In the genomic region with DNA sequence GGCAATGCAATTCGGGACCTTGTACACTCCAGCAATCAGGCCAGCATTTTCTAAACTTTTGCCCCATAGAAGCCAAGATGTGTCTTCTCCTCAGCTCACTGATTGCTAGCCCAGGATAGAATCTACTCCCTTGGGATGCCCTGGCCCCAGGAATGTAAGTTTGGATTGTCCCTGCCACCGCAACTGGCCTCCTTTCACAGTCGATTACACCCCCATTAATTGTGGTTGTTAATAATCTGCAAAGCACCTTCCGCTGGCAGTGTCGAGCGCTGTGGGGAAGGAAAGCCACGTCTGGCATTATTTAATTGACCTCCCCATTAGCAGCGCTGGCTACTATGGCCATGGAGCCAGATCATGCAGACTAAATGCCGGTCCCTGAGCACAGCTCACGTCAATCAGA, we compare ENCODE assay signal across 16 cellular contexts.
DNase-seq lines count a peak whose midpoint lies in the region; FAIRE-seq and TF ChIP-seq lines count a peak whose summit lies in the region.
"Had no signal": no experiment of that assay in that cellular context is flagged by ENCODE, and none has a peak within 500 bp of the region (broad histone marks: within the 10 kb centered on the region; RNA-seq: fewer than 3 reads in every experiment).

No MANE protein-coding gene starts in this region.

- no peaks in the 10 kb centered on the region for H3K9me3 ChIP-seq in neural progenitor cell (ENCODE audit: low read depth)
- no peaks in the 10 kb centered on the region for H3K9me3 ChIP-seq in CD4-positive, alpha-beta memory T cell (ENCODE audit: control insufficient read depth in 1 of 2, low read length in 2 of 2)
- H3K9me3 ChIP-seq: Caco-2 had no signal

- H3F3A ChIP-seq in neural progenitor cell (ENCODE audit: low read depth) = no peaks in the 10 kb centered on the region

- H3K79me2 ChIP-seq in neural progenitor cell (ENCODE audit: low read depth) = no peaks in the 10 kb centered on the region

- H2AFZ ChIP-seq in neural progenitor cell (replicated peaks) = no peak overlapping the region
- H2AFZ ChIP-seq: GM23338 had no signal

- no peak overlapping the region for H3K27ac Mint-ChIP-seq in neural progenitor cell
- no peak overlapping the region for H3K27ac Mint-ChIP-seq in CD4-positive, alpha-beta memory T cell
- H3K27ac Mint-ChIP-seq: CD8-positive, alpha-beta T cell; GM23338; H9 had no signal

- peaks cover 2% of the 10 kb centered on the region for H3K27me3 Mint-ChIP-seq in neural progenitor cell (ENCODE audit: insufficient read depth, low read depth)
- peaks cover 0 to 5% of the 10 kb centered on the region in 2 donors for H3K27me3 Mint-ChIP-seq in CD4-positive, alpha-beta memory T cell

- CTCF ChIA-PET in CD4-positive, alpha-beta memory T cell (lab: Charles Lee; ENCODE audit: partially characterized antibody) = no interaction called here

- DNase-seq in glomerular visceral epithelial cell (ENCODE audit: extremely low spot score) (peak; percentile 69), kidney tubule cell (ENCODE audit: low spot score) (peak; percentile 62), neural progenitor cell (ENCODE audit: low spot score) (peak; percentile 15), SHP77 treated with DMSO at 0.1 percent for 48 hours (lab: John Stamatoyannopoulos, UW) (no peak), GM12892 (ENCODE audit: insufficient read length) (no peak)
- no peak for DNase-seq in CD4-positive, alpha-beta memory T cell
- DNase-seq: C1 segment of cervical spinal cord; Caco-2; CD8-positive, alpha-beta T cell; DMS153; DND-41; H9 had no signal

- H3K4me3 Mint-ChIP-seq in neural progenitor cell = no peak overlapping the region
- H3K4me3 Mint-ChIP-seq in CD4-positive, alpha-beta memory T cell = no peak overlapping the region
- H3K4me3 Mint-ChIP-seq: CD8-positive, alpha-beta T cell; GM23338; H9 had no signal

- TF ChIP-seq POLR2A in GM12892 (IDR thresholded peaks at IDR 0.05; ENCODE audit: low read depth, low read length) = no peak

- FAIRE-seq in GM12892 (lab: Jason Lieb, UNC) = no peak
- FAIRE-seq: G401.6, GM12878, GM18507 had no signal

- no peak overlapping the region for H3K4me3 ChIP-seq in neural progenitor cell
- H3K4me3 ChIP-seq in CD4-positive, alpha-beta memory T cell (ENCODE audit: low read length in 2 of 2) = no peak overlapping the region
- H3K4me3 ChIP-seq: GM12878, GM23338 had no signal

- no peak overlapping the region for H3K9ac ChIP-seq in neural progenitor cell

- H3K27ac ChIP-seq in neural progenitor cell = no peak overlapping the region
- no peak overlapping the region for H3K27ac ChIP-seq in CD4-positive, alpha-beta memory T cell (ENCODE audit: low read depth, low read length)

- no peak for TF ChIP-seq CTCF in neural progenitor cell (IDR thresholded peaks at IDR 0.05)

- peaks cover 14% of the 10 kb centered on the region for H3K4me1 ChIP-seq in neural progenitor cell
- no peaks in the 10 kb centered on the region for H3K4me1 ChIP-seq in CD4-positive, alpha-beta memory T cell (ENCODE audit: insufficient read depth, low read length)
- H3K4me1 ChIP-seq: Caco-2 had no signal

- no peaks in the 10 kb centered on the region for H3K36me3 ChIP-seq in neural progenitor cell
- H3K36me3 ChIP-seq in CD4-positive, alpha-beta memory T cell (ENCODE audit: insufficient read depth, low read length) = no peaks in the 10 kb centered on the region

- intact Hi-C loops in CD4-positive, alpha-beta memory T cell (cut with micrococcal nuclease) = no loop called here

- H3K9me3 Mint-ChIP-seq in neural progenitor cell = no peaks in the 10 kb centered on the region
- peaks cover 0 to 9% (median 2%) of the 10 kb centered on the region in 8 donors for H3K9me3 Mint-ChIP-seq in CD4-positive, alpha-beta memory T cell
- H3K9me3 Mint-ChIP-seq: CD8-positive, alpha-beta T cell; GM23338; H9 had no signal

- POLR2A ChIA-PET in CD4-positive, alpha-beta memory T cell (lab: Charles Lee; ENCODE audit: partially characterized antibody) = no interaction called here

- H3K4me1 Mint-ChIP-seq in neural progenitor cell = peaks cover 7% of the 10 kb centered on the region
- H3K4me1 Mint-ChIP-seq in CD4-positive, alpha-beta memory T cell = no peaks in the 10 kb centered on the region

- H4K20me1 ChIP-seq in neural progenitor cell (ENCODE audit: low read depth) = no peaks in the 10 kb centered on the region

- H3K4me2 ChIP-seq in neural progenitor cell = no peak overlapping the region
- H3K4me2 ChIP-seq: GM23338 had no signal

- peaks cover 63% of the 10 kb centered on the region for H3K27me3 ChIP-seq in neural progenitor cell
- no peaks in the 10 kb centered on the region for H3K27me3 ChIP-seq in CD4-positive, alpha-beta memory T cell (ENCODE audit: insufficient read depth, low read length)

- H3K36me3 Mint-ChIP-seq in neural progenitor cell = no peaks in the 10 kb centered on the region
- H3K36me3 Mint-ChIP-seq in CD4-positive, alpha-beta memory T cell = no peaks in the 10 kb centered on the region
- H3K36me3 Mint-ChIP-seq: CD8-positive, alpha-beta T cell had no signal

Comparison
In these comparisons a context has a peak if more than half of its experiments do, and no peak if none do; other contexts are left out.
1. DNase-seq: peak in glomerular visceral epithelial cell (single experiment), kidney tubule cell (single experiment) and neural progenitor cell (single experiment); none in SHP77 treated with DMSO at 0.1 percent for 48 hours (single experiment), GM12892 (single experiment) and CD4-positive, alpha-beta memory T cell (0 of 5).